14 cellular contexts compared by ENCODE assay signal in genomic region chr7:45036801-45037200, GRCh38. TPM values are rescaled to one million over a fixed set of nuclear protein-coding genes. Genes with fewer than 3 reads are reported as not detected.
A peak's percentile ranks its signal among the peaks of the same experiment; 100 is the strongest.
DNase-seq lines count a peak whose midpoint lies in the region; ATAC-seq and TF ChIP-seq lines count a peak whose summit lies in the region.
"Had no signal": no experiment of that assay in that cellular context is flagged by ENCODE, and none has a peak within 500 bp of the region (broad histone marks: within the 10 kb centered on the region; RNA-seq: fewer than 3 reads in every experiment).

No MANE protein-coding gene starts in this region.

- peak overlapping the region; percentile 72 for H3K27ac Mint-ChIP-seq in T-helper 2 cell treated with Interferon-gamma antibody and Interleukin-4, amounts not matched to agents 5 μg/mL and 100 μg/mL, for 36 hours
- H3K27ac Mint-ChIP-seq in dendritic cell treated with granulocyte-macrophage colony-stimulating factor and Interleukin-4, amounts not matched to agents 40 ng/mL and 50 ng/mL, for 4 days, result peak overlapping the region; percentile 80
- H3K27ac Mint-ChIP-seq in stimulated activated memory B cell treated with anti-CD40 and anti-IgM and Interleukin-4, amounts not matched to agents 10 μg/mL and 1 μg/mL and 100 μg/mL, for 72 hours, result peak overlapping the region; percentile 71

- no peak for TF ChIP-seq CTCF in dorsolateral prefrontal cortex (IDR thresholded peaks at IDR 0.05 in 54 of 56, conservative IDR thresholded peaks at IDR 0.05 in 2 of 56; ENCODE audit: low read depth in 1 of 56, partially characterized antibody in 56 of 56)

- no peaks in the 10 kb centered on the region for H3K27me3 ChIP-seq in dorsolateral prefrontal cortex

- no peak for DNase-seq in activated T-cell treated with anti-CD3 and anti-CD28 coated beads, Interleukin-2, amount 50 U/mL, for 4 hours
- DNase-seq in activated T-cell treated with anti-CD3 and anti-CD28 coated beads for 4 hours, result no peak
- no peak for DNase-seq in T-helper 2 cell treated with Interferon-gamma antibody and Interleukin-4, amounts not matched to agents 5 μg/mL and 100 μg/mL, for 36 hours (ENCODE audit: low spot score)
- DNase-seq in dorsolateral prefrontal cortex, result no peak
- DNase-seq in NCI-H1417 (lab: John Stamatoyannopoulos, UW), result no peak
- DNase-seq: DMS79; effector CD8-positive, alpha-beta T cell; foreskin fibroblast; NCI-H1105 treated with DMSO at 0.1 percent for 48 hours; NCI-H226; OCI-M1 had no signal

- H3K27me3 Mint-ChIP-seq in activated T-cell treated with anti-CD3 and anti-CD28 coated beads, Interleukin-2, amount 50 U/mL, for 4 hours (ENCODE audit: low read depth), result no peaks in the 10 kb centered on the region
- no peaks in the 10 kb centered on the region for H3K27me3 Mint-ChIP-seq in T-helper 2 cell treated with Interferon-gamma antibody and Interleukin-4, amounts not matched to agents 5 μg/mL and 100 μg/mL, for 36 hours (ENCODE audit: low read depth)
- no peaks in the 10 kb centered on the region for H3K27me3 Mint-ChIP-seq in dendritic cell treated with granulocyte-macrophage colony-stimulating factor and Interleukin-4, amounts not matched to agents 40 ng/mL and 50 ng/mL, for 4 days
- H3K27me3 Mint-ChIP-seq in stimulated activated memory B cell treated with anti-CD40 and anti-IgM and Interleukin-4, amounts not matched to agents 10 μg/mL and 1 μg/mL and 100 μg/mL, for 72 hours, result no peaks in the 10 kb centered on the region

- no peak overlapping the region for H3K4me3 ChIP-seq in dorsolateral prefrontal cortex

- H3K4me1 Mint-ChIP-seq in activated T-cell treated with anti-CD3 and anti-CD28 coated beads, Interleukin-2, amount 50 U/mL, for 4 hours (ENCODE audit: low read depth), result peaks cover 73% of the 10 kb centered on the region
- H3K4me1 Mint-ChIP-seq in T-helper 2 cell treated with Interferon-gamma antibody and Interleukin-4, amounts not matched to agents 5 μg/mL and 100 μg/mL, for 36 hours (ENCODE audit: low read depth), result peaks cover 55% of the 10 kb centered on the region
- peaks cover 73% of the 10 kb centered on the region for H3K4me1 Mint-ChIP-seq in dendritic cell treated with granulocyte-macrophage colony-stimulating factor and Interleukin-4, amounts not matched to agents 40 ng/mL and 50 ng/mL, for 4 days (ENCODE audit: low read depth)
- H3K4me1 Mint-ChIP-seq in stimulated activated memory B cell treated with anti-CD40 and anti-IgM and Interleukin-4, amounts not matched to agents 10 μg/mL and 1 μg/mL and 100 μg/mL, for 72 hours, result peaks cover 76% of the 10 kb centered on the region

- ATAC-seq in activated T-cell treated with anti-CD3 and anti-CD28 coated beads, Interleukin-2, amount 50 U/mL, for 4 hours, result peak; percentile 72 to 78
- ATAC-seq in stimulated activated memory B cell treated with anti-CD40 and anti-IgM and Interleukin-4, amounts not matched to agents 10 μg/mL and 1 μg/mL and 100 μg/mL, for 72 hours, result no peak
- ATAC-seq in HG02970 (IDR thresholded peaks at IDR 0.05; ENCODE audit: low FRiP score, unreplicated experiment), result no peak

- peak overlapping the region; percentile 66 for H3K4me3 Mint-ChIP-seq in activated T-cell treated with anti-CD3 and anti-CD28 coated beads, Interleukin-2, amount 50 U/mL, for 4 hours
- H3K4me3 Mint-ChIP-seq in T-helper 2 cell treated with Interferon-gamma antibody and Interleukin-4, amounts not matched to agents 5 μg/mL and 100 μg/mL, for 36 hours, result peak overlapping the region; percentile 67
- H3K4me3 Mint-ChIP-seq in dendritic cell treated with granulocyte-macrophage colony-stimulating factor and Interleukin-4, amounts not matched to agents 40 ng/mL and 50 ng/mL, for 4 days, result peak overlapping the region; percentile 60
- H3K4me3 Mint-ChIP-seq in stimulated activated memory B cell treated with anti-CD40 and anti-IgM and Interleukin-4, amounts not matched to agents 10 μg/mL and 1 μg/mL and 100 μg/mL, for 72 hours, result peak overlapping the region; percentile 24

- intact Hi-C loops in dendritic cell treated with granulocyte-macrophage colony-stimulating factor and Interleukin-4, amounts not matched to agents 40 ng/mL and 50 ng/mL, for 4 days (cut with micrococcal nuclease), result no loop called here
- intact Hi-C loops in dorsolateral prefrontal cortex (cut with DNase I), result no loop called here

- H3K27ac ChIP-seq in dorsolateral prefrontal cortex, result peak overlapping the region in 1 of 59 donors; percentile 84

- no peaks in the 10 kb centered on the region for H3K9me3 Mint-ChIP-seq in activated T-cell treated with anti-CD3 and anti-CD28 coated beads, Interleukin-2, amount 50 U/mL, for 4 hours
- H3K9me3 Mint-ChIP-seq in T-helper 2 cell treated with Interferon-gamma antibody and Interleukin-4, amounts not matched to agents 5 μg/mL and 100 μg/mL, for 36 hours, result no peaks in the 10 kb centered on the region
- H3K9me3 Mint-ChIP-seq in dendritic cell treated with granulocyte-macrophage colony-stimulating factor and Interleukin-4, amounts not matched to agents 40 ng/mL and 50 ng/mL, for 4 days, result no peaks in the 10 kb centered on the region
- no peaks in the 10 kb centered on the region for H3K9me3 Mint-ChIP-seq in stimulated activated memory B cell treated with anti-CD40 and anti-IgM and Interleukin-4, amounts not matched to agents 10 μg/mL and 1 μg/mL and 100 μg/mL, for 72 hours

- peaks cover 22% of the 10 kb centered on the region for H3K36me3 Mint-ChIP-seq in activated T-cell treated with anti-CD3 and anti-CD28 coated beads, Interleukin-2, amount 50 U/mL, for 4 hours (ENCODE audit: insufficient read depth)
- peaks cover 72% of the 10 kb centered on the region for H3K36me3 Mint-ChIP-seq in T-helper 2 cell treated with Interferon-gamma antibody and Interleukin-4, amounts not matched to agents 5 μg/mL and 100 μg/mL, for 36 hours (ENCODE audit: low read depth)
- peaks cover 71% of the 10 kb centered on the region for H3K36me3 Mint-ChIP-seq in dendritic cell treated with granulocyte-macrophage colony-stimulating factor and Interleukin-4, amounts not matched to agents 40 ng/mL and 50 ng/mL, for 4 days (ENCODE audit: low read depth)
- H3K36me3 Mint-ChIP-seq in stimulated activated memory B cell treated with anti-CD40 and anti-IgM and Interleukin-4, amounts not matched to agents 10 μg/mL and 1 μg/mL and 100 μg/mL, for 72 hours, result peaks cover 38% of the 10 kb centered on the region

RNA-seq across cellular contexts. Expression of gene CCM2, which starts 36.8 kb away (rescaled TPM):
- 10 to 100 TPM; 35.9 to 38.2 (median 36.6) TPM for total RNA-seq in activated T-cell treated with anti-CD3 and anti-CD28 coated beads, Interleukin-2, amount 50 U/mL, for 4 hours
- 100 to 1,000 TPM in 2 of 120 experiments, 10 to 100 TPM in 118; 53.3 to 108 (median 80.9) TPM for total RNA-seq in dorsolateral prefrontal cortex

RNA-seq across cellular contexts. Expression of gene NACAD, which starts 52.0 kb away (rescaled TPM):
- total RNA-seq in activated T-cell treated with anti-CD3 and anti-CD28 coated beads, Interleukin-2, amount 50 U/mL, for 4 hours, result under 1 TPM; 0.14 to 0.66 (median 0.37) TPM
- total RNA-seq in dorsolateral prefrontal cortex, result 100 to 1,000 TPM in 34 of 120 experiments, 10 to 100 TPM in 86; 52.6 to 238 (median 83.3) TPM

RNA-seq across cellular contexts. Expression of gene MYO1G, which starts 58.0 kb away (rescaled TPM):
- 100 to 1,000 TPM; 120 to 205 (median 143) TPM for total RNA-seq in activated T-cell treated with anti-CD3 and anti-CD28 coated beads, Interleukin-2, amount 50 U/mL, for 4 hours
- 1 to 10 TPM in 71 of 120 experiments, under 1 TPM in 49; 0.17 to 9.5 (median 1.2) TPM for total RNA-seq in dorsolateral prefrontal cortex

Comparison
In these comparisons a context has a peak if more than half of its experiments do, and no peak if none do; other contexts are left out.
1. ATAC-seq: peak in activated T-cell treated with anti-CD3 and anti-CD28 coated beads, Interleukin-2, amount 50 U/mL, for 4 hours (2 of 2); none in stimulated activated memory B cell treated with anti-CD40 and anti-IgM and Interleukin-4, amounts not matched to agents 10 μg/mL and 1 μg/mL and 100 μg/mL, for 72 hours (single experiment) and HG02970 (single experiment).
2. RNA of gene NACAD, which starts 52.0 kb away (total RNA-seq): 52.6 to 238 TPM in dorsolateral prefrontal cortex; 0.14 to 0.66 TPM in activated T-cell treated with anti-CD3 and anti-CD28 coated beads, Interleukin-2, amount 50 U/mL, for 4 hours; every median in the first group is over 10 times any median in the second.
3. RNA of gene MYO1G, which starts 58.0 kb away (total RNA-seq): 120 to 205 TPM in activated T-cell treated with anti-CD3 and anti-CD28 coated beads, Interleukin-2, amount 50 U/mL, for 4 hours; 0.17 to 9.5 TPM in dorsolateral prefrontal cortex; every median in the first group is over 10 times any median in the second.
4. Peak in every context shown above with its lines, with median percentiles within 50 percentile points of each other: H3K4me3 Mint-ChIP-seq and H3K27ac Mint-ChIP-seq.